In the genomic region with DNA sequence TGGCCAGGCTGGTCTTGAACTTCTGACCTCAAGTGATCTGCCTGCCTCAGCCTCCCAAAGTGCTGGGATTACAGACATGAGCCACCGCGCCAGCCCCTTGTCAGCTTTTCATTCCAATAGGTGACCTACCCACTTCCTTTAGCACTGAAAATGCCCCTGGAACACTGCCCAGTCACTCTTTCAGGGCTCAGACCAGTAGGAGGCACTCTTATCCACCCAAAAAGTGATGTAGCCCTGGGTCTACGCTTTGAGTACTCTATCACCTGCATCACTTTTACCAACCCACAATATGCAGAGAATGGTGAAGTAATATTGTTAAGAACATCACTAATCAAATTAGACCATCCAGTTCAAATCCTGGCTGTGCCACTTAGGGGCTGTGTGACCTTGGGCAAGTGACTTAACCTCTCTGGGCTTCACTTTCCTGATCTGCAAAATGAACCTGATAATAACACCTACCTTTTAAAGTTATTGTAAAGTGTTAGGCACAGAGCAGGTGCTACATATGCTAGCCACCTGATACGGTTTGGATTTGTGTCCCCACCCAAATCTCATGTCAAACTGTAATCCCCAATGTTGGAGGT, we compare ENCODE assay signal across 20 cellular contexts. TPM values are rescaled to one million over a fixed set of nuclear protein-coding genes. Genes with fewer than 3 reads are reported as not detected.
"Had no signal": no experiment of that assay in that cellular context is flagged by ENCODE, and none has a peak within 500 bp of the region (broad histone marks: within the 10 kb centered on the region; RNA-seq: fewer than 3 reads in every experiment).

No MANE protein-coding gene starts in this region.

- H3K27ac ChIP-seq: cardiac muscle cell, left lung, tibial artery had no signal

- H3K9me3 Mint-ChIP-seq: activated B cell treated with CpG ODN at 0.5 μM for 24 hours had no signal

- H3K36me3 Mint-ChIP-seq: activated CD4-positive, alpha-beta memory T cell treated with anti-CD3 and anti-CD28 coated beads for 36 hours; activated naive CD8-positive, alpha-beta T cell treated with anti-CD3 and anti-CD28 coated beads for 36 hours had no signal

- H3K27me3 ChIP-seq: cardiac muscle cell, dorsolateral prefrontal cortex, left lung, tibial artery had no signal

- H3K4me1 ChIP-seq: left lung, tibial artery had no signal

- ATAC-seq: activated T-helper 17 cell treated with anti-CD3 and anti-CD28 coated beads, Interleukin-2, amount 50 U/mL, for 72 hours; left lung; stimulated activated naive CD8-positive, alpha-beta T cell treated with anti-CD3 and anti-CD28 coated beads, Interleukin-15, Interleukin-2, amounts not matched to agents 100 U/mL and 50 U/mL, for 24 hours had no signal

- H3K4me1 Mint-ChIP-seq: activated B cell treated with CpG ODN at 0.5 μM for 24 hours; activated T-helper 17 cell treated with anti-CD3 and anti-CD28 coated beads, Interleukin-2, amount 50 U/mL, for 72 hours had no signal

- H3K4me3 ChIP-seq: cardiac muscle cell, left lung, tibial artery had no signal

- H3K27ac Mint-ChIP-seq: activated B cell treated with CpG ODN at 0.5 μM for 24 hours; activated CD4-positive, alpha-beta memory T cell treated with anti-CD3 and anti-CD28 coated beads for 36 hours; activated naive CD8-positive, alpha-beta T cell treated with anti-CD3 and anti-CD28 coated beads for 36 hours; activated T-helper 17 cell treated with anti-CD3 and anti-CD28 coated beads, Interleukin-2, amount 50 U/mL, for 72 hours; progenitor cell of endocrine pancreas; T-helper 2 cell treated with Interferon-gamma antibody and Interleukin-4, amounts not matched to agents 5 μg/mL and 100 μg/mL, for 36 hours had no signal

- DNase-seq: activated B cell treated with CpG ODN at 0.5 μM for 24 hours; activated CD4-positive, alpha-beta memory T cell treated with anti-CD3 and anti-CD28 coated beads for 36 hours; activated CD4-positive, alpha-beta T cell treated with anti-CD3 and anti-CD28 coated beads for 4 hours; activated naive CD4-positive, alpha-beta T cell; activated naive CD8-positive, alpha-beta T cell treated with anti-CD3 and anti-CD28 coated beads for 36 hours; activated T-cell treated with anti-CD3 and anti-CD28 coated beads, Interleukin-2, amount 50 U/mL, for 1 hour; amniotic stem cell; dorsolateral prefrontal cortex; foreskin melanocyte; left lung; stimulated activated CD4-positive, alpha-beta T cell treated with anti-CD3 and anti-CD28 coated beads, Interleukin-12 subunit alpha, Interleukin-12 subunit beta, amount 100 ng/mL, for 4 hours; stimulated activated CD4-positive, alpha-beta T cell treated with anti-CD3 and anti-CD28 coated beads, Interleukin-2, amount 100 ng/mL, for 24 hours; stimulated activated naive CD8-positive, alpha-beta T cell treated with anti-CD3 and anti-CD28 coated beads, Interleukin-15, Interleukin-2, amounts not matched to agents 100 U/mL and 50 U/mL, for 24 hours; tibial artery had no signal

- H3K9me3 ChIP-seq: left lung had no signal

- H3K36me3 ChIP-seq: cardiac muscle cell, left lung, tibial artery had no signal

- H3K27me3 Mint-ChIP-seq: activated CD4-positive, alpha-beta memory T cell treated with anti-CD3 and anti-CD28 coated beads for 36 hours; activated T-helper 17 cell treated with anti-CD3 and anti-CD28 coated beads, Interleukin-2, amount 50 U/mL, for 72 hours had no signal

- H3K4me3 Mint-ChIP-seq: activated B cell treated with CpG ODN at 0.5 μM for 24 hours; activated CD4-positive, alpha-beta memory T cell treated with anti-CD3 and anti-CD28 coated beads for 36 hours; activated naive CD8-positive, alpha-beta T cell treated with anti-CD3 and anti-CD28 coated beads for 36 hours; activated T-helper 17 cell treated with anti-CD3 and anti-CD28 coated beads, Interleukin-2, amount 50 U/mL, for 72 hours; T-helper 2 cell treated with Interferon-gamma antibody and Interleukin-4, amounts not matched to agents 5 μg/mL and 100 μg/mL, for 36 hours had no signal

RNA-seq across cellular contexts. Expression of a gene that starts 5.2 kb away (rescaled TPM):
- total RNA-seq: activated B cell treated with CpG ODN at 0.5 μM for 24 hours; activated CD4-positive, alpha-beta memory T cell treated with anti-CD3 and anti-CD28 coated beads for 36 hours; activated naive CD8-positive, alpha-beta T cell treated with anti-CD3 and anti-CD28 coated beads for 36 hours; activated T-helper 17 cell treated with anti-CD3 and anti-CD28 coated beads, Interleukin-2, amount 50 U/mL, for 72 hours; kidney epithelial cell; left lung; osteoblast had no signal
